ENCODE assay signal across 8 cellular contexts in the genomic region with DNA sequence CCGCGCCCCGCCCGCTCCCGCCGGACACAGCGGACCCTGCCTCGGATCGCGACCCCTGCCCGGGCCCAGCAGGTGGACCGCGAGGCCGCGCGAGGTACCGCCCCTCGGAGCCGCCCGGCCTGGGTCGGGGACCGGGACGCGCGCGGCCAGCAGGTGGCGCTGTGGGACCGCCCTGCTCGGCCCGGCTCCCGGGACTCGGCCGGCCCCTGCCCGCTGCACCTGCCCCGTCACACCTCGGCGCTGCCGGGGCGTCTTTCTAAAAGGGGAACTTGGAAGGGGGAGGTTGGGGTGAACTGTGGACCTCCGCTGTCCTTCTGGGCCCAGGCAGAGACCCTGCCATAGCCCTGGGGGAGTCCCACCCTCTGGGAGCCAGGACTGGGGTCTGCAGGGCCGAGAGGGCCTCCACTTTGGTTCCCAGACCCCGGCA. TPM values are rescaled to one million over a fixed set of nuclear protein-coding genes. Genes with fewer than 3 reads are reported as not detected.
A peak's percentile ranks its signal among the peaks of the same experiment; 100 is the strongest.
DNase-seq lines count a peak whose midpoint lies in the region; ATAC-seq, FAIRE-seq and TF ChIP-seq lines count a peak whose summit lies in the region.

No MANE protein-coding gene starts in this region.

- intact Hi-C loops in kidney (cut with DNase I), result loop anchor here (5.0 kb wide), 1 partner anchor 103 kb away; no protein-coding TSS in a partner anchor

- TF ChIP-seq CTCF in astrocyte of the spinal cord (IDR thresholded peaks at IDR 0.05; ENCODE audit: low read depth, low read length), result peak; percentile 51
- peak; percentile 85 for TF ChIP-seq CTCF in kidney (IDR thresholded peaks at IDR 0.05; ENCODE audit: borderline replicate concordance, extremely low read depth, insufficient read depth)

- peak; percentile 46 for DNase-seq in G401 (ENCODE audit: low spot score)
- DNase-seq in T-helper 9 cell, result peak; percentile 80
- DNase-seq in astrocyte of the spinal cord (ENCODE audit: low read depth, low spot score), result no peak
- DNase-seq in kidney, result no peak
- peak; percentile 57 to 74 (median 69) for DNase-seq in stimulated activated CD4-positive, alpha-beta T cell treated with anti-CD3 and anti-CD28 coated beads, TNF-alpha, amount 100 ng/mL, for 24 hours (ENCODE audit: low read depth in 3 of 3)

- H3K4me3 ChIP-seq in astrocyte of the spinal cord (ENCODE audit: low read depth, low read length), result no peak overlapping the region
- no peak overlapping the region for H3K4me3 ChIP-seq in kidney (ENCODE audit: low read length in 2 of 2)

- in situ Hi-C loops in G401 (cut with HindIII; ENCODE audit: low sequenced_read_pairs), result no loop called here
- in situ Hi-C loops in astrocyte of the spinal cord (cut with HindIII; ENCODE audit: low sequenced_read_pairs), result no loop called here

- peaks cover 0 to 22% of the 10 kb centered on the region in 2 donors for H3K4me1 ChIP-seq in kidney (ENCODE audit: control insufficient read depth in 1 of 2, insufficient read depth in 1 of 2, low read depth in 1 of 2, low read length in 2 of 2)

- H3K36me3 ChIP-seq in kidney (ENCODE audit: control insufficient read depth in 1 of 2, insufficient read depth in 2 of 2, low read length in 2 of 2), result no peaks in the 10 kb centered on the region

- peak overlapping the region in 1 of 2 donors; percentile 26 for H3K9ac ChIP-seq in kidney (ENCODE audit: low read length in 2 of 2)

- peak; percentile 37 for ATAC-seq in HG03432 (IDR thresholded peaks at IDR 0.05; ENCODE audit: unreplicated experiment)
- ATAC-seq in GM21528 (IDR thresholded peaks at IDR 0.05; ENCODE audit: low FRiP score, unreplicated experiment), result no peak
- ATAC-seq in GM21447 (IDR thresholded peaks at IDR 0.05; ENCODE audit: unreplicated experiment), result no peak

- no peak overlapping the region for H3K27ac ChIP-seq in kidney (ENCODE audit: low read depth in 2 of 2, low read length in 2 of 2)

- no peak for FAIRE-seq in kidney (lab: Jason Lieb, UNC)

- no peaks in the 10 kb centered on the region for H3K9me3 ChIP-seq in kidney (ENCODE audit: control insufficient read depth in 1 of 2, low read length in 2 of 2)

RNA-seq across cellular contexts. Expression of a gene that starts 11.1 kb away (rescaled TPM):
- total RNA-seq in G401 (2014; rRNA removed; shearing (Covaris generic)), result 85.5 and 121 TPM in 2 replicates
- 54.0 TPM for total RNA-seq in kidney
- polyA plus RNA-seq in kidney (ENCODE audit: insufficient read depth, low read depth, low replicate concordance), result 37.3 TPM

RNA-seq across cellular contexts. Expression of a gene that starts 11.3 kb away (rescaled TPM):
- 23.8 and 24.1 TPM in 2 replicates for total RNA-seq in G401 (2014; rRNA removed; shearing (Covaris generic))
- total RNA-seq in kidney, result 28.4 TPM
- 27.2 TPM for polyA plus RNA-seq in kidney (ENCODE audit: insufficient read depth, low read depth, low replicate concordance)

RNA-seq across cellular contexts. Expression of a gene that starts 31.0 kb away (rescaled TPM):
- total RNA-seq in G401 (2014; rRNA removed; shearing (Covaris generic)), result 106 and 157 TPM in 2 replicates
- total RNA-seq in kidney, result 107 TPM
- 96.5 TPM for polyA plus RNA-seq in kidney (ENCODE audit: insufficient read depth, low read depth, low replicate concordance)

Comparison
In these comparisons a context has a peak if more than half of its experiments do, and no peak if none do; other contexts are left out.
1. DNase-seq: peak in G401 (single experiment), T-helper 9 cell (single experiment) and stimulated activated CD4-positive, alpha-beta T cell treated with anti-CD3 and anti-CD28 coated beads, TNF-alpha, amount 100 ng/mL, for 24 hours (3 of 3); none in astrocyte of the spinal cord (single experiment) and kidney (single experiment).